17 cellular contexts compared by ENCODE assay signal in the genomic region with DNA sequence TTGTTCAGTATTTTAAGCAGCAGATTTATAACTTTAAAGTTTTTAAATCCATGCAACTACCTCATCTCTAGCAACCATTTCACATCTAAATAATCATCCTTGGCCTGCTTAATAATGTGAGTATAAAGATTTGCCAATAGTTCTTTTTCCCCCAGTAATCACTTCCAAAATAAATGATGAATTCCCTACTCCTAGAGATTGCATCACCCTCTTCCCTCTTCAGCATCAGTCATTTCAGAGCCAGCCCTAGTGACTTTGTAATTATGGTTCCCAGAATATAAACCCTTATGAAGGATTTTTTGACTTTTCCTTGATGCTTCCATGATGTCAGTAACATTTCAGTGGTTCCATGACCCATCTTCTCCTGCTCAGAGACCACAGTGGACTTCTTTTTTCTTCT. TPM values are rescaled to one million over a fixed set of nuclear protein-coding genes. Genes with fewer than 3 reads are reported as not detected.
A peak's percentile ranks its signal among the peaks of the same experiment; 100 is the strongest.
DNase-seq lines count a peak whose midpoint lies in the region; ATAC-seq and TF ChIP-seq lines count a peak whose summit lies in the region.
"Had no signal": no experiment of that assay in that cellular context is flagged by ENCODE, and none has a peak within 500 bp of the region (broad histone marks: within the 10 kb centered on the region; RNA-seq: fewer than 3 reads in every experiment).

No MANE protein-coding gene starts in this region.

- peaks cover 6 to 23% (median 13%) of the 10 kb centered on the region in 9 donors for H3K9me3 Mint-ChIP-seq in naive thymus-derived CD8-positive, alpha-beta T cell

- peaks cover 45 to 67% (median 63%) of the 10 kb centered on the region in 3 donors for H3K36me3 Mint-ChIP-seq in naive thymus-derived CD8-positive, alpha-beta T cell

- no peak overlapping the region for H3K4me3 Mint-ChIP-seq in naive thymus-derived CD8-positive, alpha-beta T cell
- H3K4me3 Mint-ChIP-seq: activated CD8-positive, alpha-beta T cell treated with anti-CD3 and anti-CD28 coated beads for 36 hours; CD14-positive monocyte had no signal

- no peaks in the 10 kb centered on the region for H3K27me3 Mint-ChIP-seq in naive thymus-derived CD8-positive, alpha-beta T cell
- H3K27me3 Mint-ChIP-seq: activated CD8-positive, alpha-beta T cell treated with anti-CD3 and anti-CD28 coated beads for 36 hours had no signal

- H3K27ac Mint-ChIP-seq in naive thymus-derived CD8-positive, alpha-beta T cell, result no peak overlapping the region
- H3K27ac Mint-ChIP-seq: activated CD8-positive, alpha-beta T cell treated with anti-CD3 and anti-CD28 coated beads for 36 hours; CD14-positive monocyte had no signal

- no peak for TF ChIP-seq CTCF in cardiac fibroblast (IDR thresholded peaks at IDR 0.05; ENCODE audit: low read depth, low read length)

- peaks cover 0 to 4% (median 1%) of the 10 kb centered on the region in 4 donors for H3K4me1 Mint-ChIP-seq in naive thymus-derived CD8-positive, alpha-beta T cell
- H3K4me1 Mint-ChIP-seq: CD14-positive monocyte had no signal

- POLR2A ChIA-PET in naive thymus-derived CD8-positive, alpha-beta T cell (lab: Charles Lee), result no interaction called here

- intact Hi-C loops in left ventricle myocardium superior (cut with micrococcal nuclease), result no loop called here

- no peak overlapping the region for H3K4me3 ChIP-seq in cardiac fibroblast (replicated peaks in 1 of 2; ENCODE audit: low read depth in 2 of 2, low read length in 2 of 2)
- H3K4me3 ChIP-seq: cardiac muscle cell, PC-9 had no signal

- peak; percentile 21 for DNase-seq in GM04503 (ENCODE audit: low read depth)
- peak; percentile 55 to 65 for DNase-seq in cardiac fibroblast (ENCODE audit: low read depth in 2 of 2)
- DNase-seq in left ventricle myocardium superior, result no peak
- DNase-seq in stromal cell of bone marrow (ENCODE audit: low read depth), result peak; percentile 78
- no peak for DNase-seq in OCI-M2 (lab: John Stamatoyannopoulos, UW; ENCODE audit: unreplicated experiment)
- no peak for DNase-seq in naive thymus-derived CD8-positive, alpha-beta T cell
- DNase-seq in NCI-H526 (lab: John Stamatoyannopoulos, UW), result no peak
- DNase-seq: activated CD8-positive, alpha-beta T cell treated with anti-CD3 and anti-CD28 coated beads for 36 hours; activated effector memory CD4-positive, alpha-beta T cell treated with Interleukin-2 at 50 U/mL for 16 hours; NCI-H1092; NCI-H226; PC-9; stimulated activated CD4-positive, alpha-beta T cell treated with anti-CD3 and anti-CD28 coated beads, Interleukin-15, amount 100 ng/mL, for 24 hours; SW 1271 had no signal

- ATAC-seq in left ventricle myocardium superior (peak; percentile 85), HG03280 (IDR thresholded peaks at IDR 0.05; ENCODE audit: unreplicated experiment) (no peak)
- no peak for ATAC-seq in naive thymus-derived CD8-positive, alpha-beta T cell
- ATAC-seq: activated CD8-positive, alpha-beta T cell treated with anti-CD3 and anti-CD28 coated beads for 36 hours had no signal

RNA-seq across cellular contexts. Expression of a gene that starts 36.3 kb away (rescaled TPM):
- total RNA-seq in left ventricle myocardium superior, result 28.6 TPM
- total RNA-seq in naive thymus-derived CD8-positive, alpha-beta T cell, result under 1 TPM in 1 of 2 experiments, not detected in 1; 0.14 TPM
- polyA plus RNA-seq in naive thymus-derived CD8-positive, alpha-beta T cell, result under 1 TPM; 0.29 to 0.41 (median 0.32) TPM

Comparison
In these comparisons a context has a peak if more than half of its experiments do, and no peak if none do; other contexts are left out.
1. DNase-seq: peak in GM04503 (single experiment), cardiac fibroblast (2 of 2) and stromal cell of bone marrow (single experiment); none in left ventricle myocardium superior (single experiment), OCI-M2 (single experiment), naive thymus-derived CD8-positive, alpha-beta T cell (0 of 10) and NCI-H526 (0 of 2).
2. RNA of a gene that starts 36.3 kb away (total RNA-seq): 28.6 TPM in left ventricle myocardium superior (single experiment); 0.14 TPM in naive thymus-derived CD8-positive, alpha-beta T cell; every median in the first group is over 10 times any median in the second.